ENCODE assay signal across 1 cellular context in genomic region chr7:94906035-94906796, GRCh38.
TF ChIP-seq lines count a peak whose summit lies in the region.

No MANE protein-coding gene starts in this region.

TF ChIP-seq in GM23338, 12 proteins besides CTCF, POLR2A, EP300 and RAD21 (continued from another document):
- TF ChIP-seq JUNB (IDR thresholded peaks at IDR 0.05; ENCODE audit: unreplicated experiment): no peak
- no peak for TF ChIP-seq POLR2AphosphoS5 (IDR thresholded peaks at IDR 0.05; ENCODE audit: low read depth)
- no peak for TF ChIP-seq ZNF331 (CRISPR knock-in tag; IDR thresholded peaks at IDR 0.05; ENCODE audit: low read depth)
- TF ChIP-seq EZH2 (IDR thresholded peaks at IDR 0.05; ENCODE audit: low read depth, unreplicated experiment): no peak
- TF ChIP-seq STAT1 (IDR thresholded peaks at IDR 0.05; ENCODE audit: unreplicated experiment): no peak
- no peak for TF ChIP-seq ZNF114 (CRISPR knock-in tag; IDR thresholded peaks at IDR 0.05)
- no peak for TF ChIP-seq CREB1 (CRISPR knock-in tag; IDR thresholded peaks at IDR 0.05; ENCODE audit: low read depth)
- TF ChIP-seq NANOG (IDR thresholded peaks at IDR 0.05; ENCODE audit: borderline replicate concordance): no peak
- no peak for TF ChIP-seq EZH2phosphoT487 (IDR thresholded peaks at IDR 0.05; ENCODE audit: unreplicated experiment)
- TF ChIP-seq ZNF462 (CRISPR knock-in tag; IDR thresholded peaks at IDR 0.05): no peak
- TF ChIP-seq REST (IDR thresholded peaks at IDR 0.05; ENCODE audit: unreplicated experiment): no peak
